In the genomic region with DNA sequence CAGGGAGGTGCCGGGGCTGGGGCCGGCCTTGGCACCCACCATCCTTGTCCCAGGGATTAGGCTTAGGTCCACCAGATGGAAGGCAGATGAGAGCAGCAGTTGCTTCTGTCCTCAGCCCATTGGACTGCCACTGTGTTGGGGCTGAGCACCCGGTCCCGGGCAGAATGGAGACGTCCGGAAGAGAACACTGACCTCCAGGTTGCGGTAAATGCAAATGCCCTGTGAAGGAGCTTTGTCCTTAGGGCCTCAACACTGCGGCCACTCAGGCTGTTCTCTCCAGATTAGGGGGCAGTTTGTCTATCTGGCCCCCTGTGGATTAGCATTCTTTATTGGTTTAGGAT, we compare ENCODE assay signal across 8 cellular contexts. TPM values are rescaled to one million over a fixed set of nuclear protein-coding genes. Genes with fewer than 3 reads are reported as not detected.
DNase-seq lines count a peak whose midpoint lies in the region; ATAC-seq and TF ChIP-seq lines count a peak whose summit lies in the region.

A gene (minus strand): TSS at position 276 of the 341 bp plus-strand sequence. CDS start 234 bp downstream, at position 42.

- H3K9me3 Mint-ChIP-seq in activated CD8-positive, alpha-beta T cell treated with anti-CD3 and anti-CD28 coated beads for 36 hours = peaks cover 3% of the 10 kb centered on the region

- H3K4me1 Mint-ChIP-seq in activated CD8-positive, alpha-beta T cell treated with anti-CD3 and anti-CD28 coated beads for 36 hours (ENCODE audit: low read depth) = peaks cover 49% of the 10 kb centered on the region

- H3K9ac ChIP-seq in skeletal muscle satellite cell (ENCODE audit: low read depth, low read length) = peak within 1 kb of the TSS; percentile 87

- H3K4me3 ChIP-seq in H7 (ENCODE audit: insufficient read depth, low read depth, low read length) (peak within 1 kb of the TSS; percentile 72), right atrium auricular region (peak within 1 kb of the TSS; percentile 71 to 95), skeletal muscle satellite cell (ENCODE audit: low read length) (peak within 1 kb of the TSS; percentile 88)

- peaks cover 66% of the 10 kb centered on the region for H3K36me3 Mint-ChIP-seq in activated CD8-positive, alpha-beta T cell treated with anti-CD3 and anti-CD28 coated beads for 36 hours (ENCODE audit: low read depth)

- H3K36me3 ChIP-seq in H7 (replicated peaks; ENCODE audit: control insufficient read depth, insufficient read depth, low read length) (peaks cover 14% of the 10 kb centered on the region), right atrium auricular region (peaks cover 62% of the 10 kb centered on the region), skeletal muscle satellite cell (ENCODE audit: insufficient read depth, low read length) (peaks cover 65% of the 10 kb centered on the region)

- H3K27ac Mint-ChIP-seq in activated CD8-positive, alpha-beta T cell treated with anti-CD3 and anti-CD28 coated beads for 36 hours = peak within 1 kb of the TSS; percentile 99

- H3K9me3 ChIP-seq in right atrium auricular region (no peaks in the 10 kb centered on the region), skeletal muscle satellite cell (replicated peaks; ENCODE audit: low read length) (no peaks in the 10 kb centered on the region)

- CTCF ChIA-PET in activated CD8-positive, alpha-beta T cell treated with anti-CD3 and anti-CD28 coated beads for 36 hours (lab: Charles Lee) = interaction anchor here (1.3 to 2.4 kb wide), 2 partner anchors 22 to 30 kb away, joined by 4 to 15 read pairs; a partner anchor contains a TSS

- peaks cover 0 to 48% of the 10 kb centered on the region in 2 donors for H3K4me1 ChIP-seq in right atrium auricular region
- H3K4me1 ChIP-seq in skeletal muscle satellite cell (ENCODE audit: control insufficient read depth, insufficient read depth, low read length) = peaks cover 20% of the 10 kb centered on the region

- peak within 1 kb of the TSS; percentile 94 to 95 for H3K27ac ChIP-seq in right atrium auricular region

- H3K4me2 ChIP-seq in skeletal muscle satellite cell (ENCODE audit: low read length) = peak within 1 kb of the TSS; percentile 85

- no peaks in the 10 kb centered on the region for H3K27me3 ChIP-seq in H7 (ENCODE audit: control insufficient read depth, insufficient read depth, low read length)
- H3K27me3 ChIP-seq in right atrium auricular region = no peaks in the 10 kb centered on the region
- H3K27me3 ChIP-seq in skeletal muscle satellite cell (ENCODE audit: control insufficient read depth, insufficient read depth, low read length) = no peaks in the 10 kb centered on the region

- POLR2A ChIA-PET in activated CD8-positive, alpha-beta T cell treated with anti-CD3 and anti-CD28 coated beads for 36 hours (lab: Charles Lee) = interaction anchor here (1.0 to 4.6 kb wide), 11 partner anchors 8 to 53 kb away, joined by 3 to 37 read pairs (median 6); a partner anchor contains a TSS

- H3K4me3 Mint-ChIP-seq in activated CD8-positive, alpha-beta T cell treated with anti-CD3 and anti-CD28 coated beads for 36 hours = peak within 1 kb of the TSS; percentile 93

- intact Hi-C loops in activated CD8-positive, alpha-beta T cell treated with anti-CD3 and anti-CD28 coated beads for 36 hours (cut with micrococcal nuclease) = no loop called here

- ATAC-seq in activated CD8-positive, alpha-beta T cell treated with anti-CD3 and anti-CD28 coated beads for 36 hours = no peak
- ATAC-seq in HG02763 (IDR thresholded peaks at IDR 0.05; ENCODE audit: unreplicated experiment) = no peak

- no peak for TF ChIP-seq CTCF in activated CD8-positive, alpha-beta T cell treated with anti-CD3 and anti-CD28 coated beads for 36 hours (IDR thresholded peaks at IDR 0.05)
- no peak for TF ChIP-seq CTCF in right atrium auricular region (IDR thresholded peaks at IDR 0.05)

- H3K27me3 Mint-ChIP-seq in activated CD8-positive, alpha-beta T cell treated with anti-CD3 and anti-CD28 coated beads for 36 hours = no peaks in the 10 kb centered on the region

- DNase-seq in H7 (peak; percentile 52), right atrium auricular region (ENCODE audit: low spot score) (no peak), SK-N-DZ (ENCODE audit: low spot score) (no peak), NCI-H2171 treated with DMSO at 0.1 percent for 48 hours (lab: John Stamatoyannopoulos, UW) (no peak), hepatic stellate cell (ENCODE audit: low spot score) (no peak)
- no peak for DNase-seq in activated CD8-positive, alpha-beta T cell treated with anti-CD3 and anti-CD28 coated beads for 36 hours

RNA-seq across cellular contexts. Expression of the gene that starts here (rescaled TPM):
- 0.22 and 0.38 TPM in 2 replicates for total RNA-seq in H7 (2014; rRNA removed; shearing (Covaris generic))
- total RNA-seq in activated CD8-positive, alpha-beta T cell treated with anti-CD3 and anti-CD28 coated beads for 36 hours = under 1 TPM in 1 of 2 experiments, not detected in 1; 0.09 TPM
- under 1 TPM in 1 of 2 donors, not detected in 1; 0.71 TPM for total RNA-seq in right atrium auricular region
- total RNA-seq in skeletal muscle satellite cell (2012; rRNA removed) = not detected in 2 replicates
- 0.06 and 0.33 TPM in 2 replicates for polyA plus RNA-seq in SK-N-DZ (2014; cell fraction: cytosol; rRNA removed)
- 0.07 and 1.1 TPM in 2 replicates for polyA plus RNA-seq in SK-N-DZ (2014; cell fraction: nucleus; rRNA removed)

Comparison
In these comparisons a context has a peak if more than half of its experiments do, and no peak if none do; other contexts are left out.
1. Peak in DNase-seq and H3K4me3 ChIP-seq in H7; RNA of the gene not detected or under 1 TPM.